12 cellular contexts compared by ENCODE assay signal in the genomic region with DNA sequence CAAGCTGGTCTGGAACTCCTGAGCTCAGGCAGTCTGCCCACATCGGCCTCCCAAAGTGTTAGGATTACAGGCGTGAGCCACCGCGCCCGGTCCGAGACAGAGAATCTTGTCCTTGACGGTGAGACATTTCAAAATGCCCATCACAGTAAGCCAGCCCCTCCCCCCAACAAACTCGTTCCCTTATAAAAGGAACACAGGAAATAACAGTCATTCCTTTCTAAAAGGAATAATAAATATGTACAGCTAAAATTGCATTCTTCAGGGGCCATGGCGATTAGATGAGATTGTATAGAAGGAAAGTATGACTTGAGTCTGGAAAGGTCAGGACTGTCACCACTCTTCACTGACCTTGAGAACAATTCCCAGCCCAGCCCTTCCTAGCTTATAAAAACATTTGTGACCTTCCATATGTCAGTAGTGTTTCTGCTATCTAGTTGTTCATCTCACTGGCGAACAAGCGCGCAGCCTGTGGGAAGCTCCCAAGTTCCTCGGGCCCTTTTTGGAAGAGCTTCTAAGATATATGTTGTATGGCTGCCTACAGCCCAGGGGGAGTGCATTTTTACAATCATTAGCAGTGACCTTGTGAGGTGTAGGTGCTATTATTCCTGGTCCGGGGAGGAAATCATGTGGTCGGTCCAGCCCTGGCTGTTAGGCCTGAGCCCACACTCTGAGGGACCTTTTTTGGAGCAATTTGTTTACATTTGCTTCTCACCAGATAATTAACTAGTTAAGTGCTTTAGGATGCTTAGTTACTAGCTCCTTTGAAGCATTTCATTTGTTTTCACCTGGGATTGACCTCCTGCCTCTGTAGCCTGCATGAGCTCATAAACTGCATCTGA. TPM values are rescaled to one million over a fixed set of nuclear protein-coding genes. Genes with fewer than 3 reads are reported as not detected.
A peak's percentile ranks its signal among the peaks of the same experiment; 100 is the strongest.
DNase-seq lines count a peak whose midpoint lies in the region; TF ChIP-seq lines count a peak whose summit lies in the region.
"Had no signal": no experiment of that assay in that cellular context is flagged by ENCODE, and none has a peak within 500 bp of the region (broad histone marks: within the 10 kb centered on the region; RNA-seq: fewer than 3 reads in every experiment).

No MANE protein-coding gene starts in this region.

- H3K9me3 ChIP-seq in adrenal gland (replicated peaks in 1 of 3) (no peaks in the 10 kb centered on the region), spleen (no peaks in the 10 kb centered on the region)

- 21 to 41% (median 25%) methylated on average over 15 of the region's 15 CpGs for WGBS in adrenal gland, 4 donors
- WGBS in spleen, 5 donors: 53 to 73% (median 63%) methylated on average over 15 of the region's 15 CpGs

- no peaks in the 10 kb centered on the region for H3K9me3 Mint-ChIP-seq in immature natural killer cell

- H3K36me3 ChIP-seq in adrenal gland (replicated peaks in 1 of 2): no peaks in the 10 kb centered on the region
- H3K36me3 ChIP-seq in spleen: peaks cover 0 to 32% (median 0%) of the 10 kb centered on the region in 6 donors

- intact Hi-C loops in adrenal gland (cut with DNase I): no loop called here
- intact Hi-C loops in spleen (cut with DNase I; ENCODE audit: low total_unique reads): no loop called here

- peak overlapping the region in 4 of 6 donors; percentile 27 to 71 (median 46) for H3K27ac Mint-ChIP-seq in immature natural killer cell

- H3K4me1 Mint-ChIP-seq in immature natural killer cell: peaks cover 81 to 86% of the 10 kb centered on the region in 2 donors

- H3K4me3 Mint-ChIP-seq in immature natural killer cell: no peak overlapping the region

- peak in 1 of 2 donors; percentile 31 for TF ChIP-seq POLR2A in adrenal gland (IDR thresholded peaks at IDR 0.05)
- TF ChIP-seq POLR2A in spleen (IDR thresholded peaks at IDR 0.05): no peak

- H3K36me3 Mint-ChIP-seq in immature natural killer cell: peaks cover 4 to 8% (median 6%) of the 10 kb centered on the region in 3 donors

- no peak for TF ChIP-seq CTCF in adrenal gland (IDR thresholded peaks at IDR 0.05)
- TF ChIP-seq CTCF in spleen (IDR thresholded peaks at IDR 0.05 in 8 of 11, conservative IDR thresholded peaks at IDR 0.05 in 3 of 11): no peak

- H3K4me1 ChIP-seq in adrenal gland (replicated peaks in 1 of 2) (peaks cover 21 to 75% of the 10 kb centered on the region in 2 donors), spleen (peaks cover 53 to 100% (median 92%) of the 10 kb centered on the region in 6 donors)

- H3K27me3 ChIP-seq in adrenal gland (no peaks in the 10 kb centered on the region), spleen (replicated peaks in 1 of 7) (no peaks in the 10 kb centered on the region)

- H3K4me3 ChIP-seq in adrenal gland: peak overlapping the region in 1 of 4 donors; percentile 20
- peak overlapping the region in 1 of 8 donors; percentile 31 for H3K4me3 ChIP-seq in spleen

- H3K27me3 Mint-ChIP-seq in immature natural killer cell (ENCODE audit: low read depth in 3 of 3): peaks cover 0 to 2% (median 0%) of the 10 kb centered on the region in 3 donors

- H3K27ac ChIP-seq in adrenal gland (peak overlapping the region; percentile 47 to 88 (median 78)), spleen (peak overlapping the region in 7 of 8 donors; percentile 55 to 81 (median 74))
- H3K27ac ChIP-seq: 22Rv1 had no signal

- peak in 2 of 3 experiments; percentile 9 to 56 for DNase-seq in NCI-H1417 (lab: John Stamatoyannopoulos, UW)
- no peak for DNase-seq in NCI-H1417 treated with DMSO at 0.1 percent for 48 hours (lab: John Stamatoyannopoulos, UW)
- DNase-seq in adrenal gland: peak in 6 of 7 donors; percentile 61 to 84 (median 76)
- DNase-seq in immature natural killer cell: no peak
- peak; percentile 42 for DNase-seq in spleen
- DNase-seq in NCI-H1694 (lab: John Stamatoyannopoulos, UW): no peak
- DNase-seq in C1 segment of cervical spinal cord (lab: John Stamatoyannopoulos, UW): no peak
- no peak for DNase-seq in inferior parietal cortex (ENCODE audit: extremely low spot score)
- DNase-seq: hippocampal formation; NCI-H774; stimulated activated CD4-positive, alpha-beta T cell treated with anti-CD3 and anti-CD28 coated beads, Interleukin-1b, Interleukin-23, amount 100 ng/mL, for 48 hours had no signal

RNA-seq across cellular contexts. Expression of gene SZRD1, which starts 8.7 kb away (rescaled TPM):
- total RNA-seq in adrenal gland (100 to 1,000 TPM in 4 of 8 donors, 10 to 100 TPM in 4; 56.2 to 152 (median 116) TPM), spleen (100 to 1,000 TPM in 4 of 7 donors, 10 to 100 TPM in 3; 68.9 to 129 (median 103) TPM)
- polyA plus RNA-seq in adrenal gland (10 to 100 TPM; 46.8 to 78.9 (median 64.1) TPM), immature natural killer cell (10 to 100 TPM; 55.8 to 81.5 (median 80.7) TPM), spleen (10 to 100 TPM; 37.8 to 84.1 (median 53.8) TPM)

RNA-seq across cellular contexts. Expression of gene FBXO42, which starts 23.5 kb away (rescaled TPM):
- 10 to 100 TPM; 17.3 to 44.9 (median 20.9) TPM for total RNA-seq in adrenal gland
- polyA plus RNA-seq in adrenal gland: 10 to 100 TPM; 14.0 to 15.2 (median 14.2) TPM
- polyA plus RNA-seq in immature natural killer cell: 10 to 100 TPM; 12.2 to 26.2 (median 24.7) TPM
- total RNA-seq in spleen: 10 to 100 TPM; 18.7 to 30.2 (median 23.7) TPM
- polyA plus RNA-seq in spleen: 10 to 100 TPM in 1 of 3 donors, 1 to 10 TPM in 2; 8.6 to 12.4 (median 9.9) TPM

Comparison
In these comparisons a context has a peak if more than half of its experiments do, and no peak if none do; other contexts are left out.
1. DNase-seq: peak in NCI-H1417 (2 of 3), adrenal gland (6 of 7) and spleen (single experiment); none in NCI-H1417 treated with DMSO at 0.1 percent for 48 hours (single experiment), immature natural killer cell (0 of 3), NCI-H1694 (single experiment), C1 segment of cervical spinal cord (0 of 14) and inferior parietal cortex (single experiment).